11 cellular contexts compared by ENCODE assay signal in the genomic region with DNA sequence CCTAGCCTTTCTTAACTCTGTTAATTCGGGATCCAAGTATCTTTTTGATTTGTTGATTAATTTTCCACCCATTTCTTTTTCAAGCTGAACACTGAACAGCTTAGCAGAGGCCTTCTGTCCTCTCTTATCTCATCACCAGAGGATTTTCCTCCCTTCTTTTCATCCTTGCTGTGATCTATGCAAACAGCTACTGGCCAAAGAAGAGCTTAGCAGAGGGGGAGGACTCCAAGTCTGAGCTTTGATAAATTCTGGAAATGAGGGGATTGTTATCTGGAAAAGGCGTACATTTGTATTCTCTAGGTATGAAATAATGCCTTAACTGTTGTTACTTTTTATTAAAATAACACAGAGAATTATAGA. TPM values are rescaled to one million over a fixed set of nuclear protein-coding genes. Genes with fewer than 3 reads are reported as not detected.
DNase-seq lines count a peak whose midpoint lies in the region; ATAC-seq and TF ChIP-seq lines count a peak whose summit lies in the region.
"Had no signal": no experiment of that assay in that cellular context is flagged by ENCODE, and none has a peak within 500 bp of the region (broad histone marks: within the 10 kb centered on the region; RNA-seq: fewer than 3 reads in every experiment).

No MANE protein-coding gene starts in this region.

- no peak overlapping the region for H3K4me2 ChIP-seq in H9 (ENCODE audit: insufficient read depth, insufficient read length, low read length)

- H2AK5ac ChIP-seq in H9 (ENCODE audit: insufficient read length, low read length): no peak overlapping the region

- H3K4ac ChIP-seq in H9 (ENCODE audit: low read depth, low read length): no peak overlapping the region

- no peak overlapping the region for H4K5ac ChIP-seq in H9 (ENCODE audit: insufficient read length, low read depth, low read length)

- no peak overlapping the region for H2BK15ac ChIP-seq in H9 (ENCODE audit: low read depth, low read length)

- H4K8ac ChIP-seq in H9 (replicated peaks; ENCODE audit: insufficient read length, low read depth, low read length): no peak overlapping the region

- H4K20me1 ChIP-seq in H9 (ENCODE audit: control insufficient read depth, insufficient read depth, insufficient read length): no peaks in the 10 kb centered on the region

- no peak overlapping the region for H3T11ph ChIP-seq in H9 (ENCODE audit: low read length)

- peaks cover 0 to 17% (median 13%) of the 10 kb centered on the region in 3 experiments; a peak in 5 of 7 replicates for H3K36me3 Mint-ChIP-seq in H9 (ENCODE audit: insufficient read depth in 1 of 3, low read depth in 3 of 3)
- peaks cover 4% of the 10 kb centered on the region for H3K36me3 Mint-ChIP-seq in activated naive CD8-positive, alpha-beta T cell
- peaks cover 0 to 9% (median 6%) of the 10 kb centered on the region in 3 donors for H3K36me3 Mint-ChIP-seq in naive thymus-derived CD8-positive, alpha-beta T cell

- no peaks in the 10 kb centered on the region; the same call in 1 of the 2 replicates for H3K79me2 ChIP-seq in H9 (ENCODE audit: insufficient read depth, low read length)

- no peak overlapping the region for H3K56ac ChIP-seq in H9 (ENCODE audit: insufficient read length, low read depth, low read length)

- no peaks in the 10 kb centered on the region for H3K27me3 ChIP-seq in H9 (ENCODE audit: insufficient read depth, low read length)

- no peak overlapping the region for H2AFZ ChIP-seq in H9 (ENCODE audit: low read length)

- H2BK5ac ChIP-seq in H9 (ENCODE audit: insufficient read length, low read length): no peak overlapping the region

- no peak overlapping the region for H2BK12ac ChIP-seq in H9 (ENCODE audit: insufficient read length, low read depth, low read length)

- no peaks in the 10 kb centered on the region; the same call in 1 of the 2 replicates for H3K4me1 ChIP-seq in H9 (ENCODE audit: insufficient read depth, low read length)

- no peak overlapping the region for H4K91ac ChIP-seq in H9 (ENCODE audit: insufficient read length, low read depth, low read length)

- no peaks in the 10 kb centered on the region for H3K9me3 ChIP-seq in H9 (ENCODE audit: control insufficient read depth, low read depth, low read length)
- H3K9me3 ChIP-seq: mucosa of descending colon had no signal

- peak; percentile 12 to 13 for ATAC-seq in naive thymus-derived CD8-positive, alpha-beta T cell

- H3K23me2 ChIP-seq in H9 (ENCODE audit: insufficient read length, low read depth, low read length, poor library complexity, severe bottlenecking): no peaks in the 10 kb centered on the region

- no peak overlapping the region for H2BK20ac ChIP-seq in H9 (ENCODE audit: low read depth, low read length, poor library complexity, severe bottlenecking)

- H3K27ac ChIP-seq in H9 (ENCODE audit: insufficient read length, low read depth, low read length): no peak overlapping the region

- no peak for TF ChIP-seq CTCF in H9 (conservative IDR thresholded peaks at IDR 0.05)

- H2BK120ac ChIP-seq in H9 (ENCODE audit: low read depth, low read length, poor library complexity, severe bottlenecking): no peak overlapping the region

- no peak overlapping the region for H3K18ac ChIP-seq in H9 (ENCODE audit: insufficient read length, low read depth, low read length)

- no peak overlapping the region for H3K9ac ChIP-seq in H9 (ENCODE audit: extremely low read depth, insufficient read length, low read length)

- no peak overlapping the region for H3K4me3 Mint-ChIP-seq in H9
- H3K4me3 Mint-ChIP-seq in activated naive CD8-positive, alpha-beta T cell: peak overlapping the region; percentile 52
- H3K4me3 Mint-ChIP-seq in naive thymus-derived CD8-positive, alpha-beta T cell: peak overlapping the region; percentile 8 to 87 (median 74)

- peak overlapping the region; percentile 50 to 88 (median 69); a peak in 6 of 7 replicates for H3K27ac Mint-ChIP-seq in H9
- H3K27ac Mint-ChIP-seq in activated naive CD8-positive, alpha-beta T cell: peak overlapping the region; percentile 72
- peak overlapping the region; percentile 83 to 97 (median 93) for H3K27ac Mint-ChIP-seq in naive thymus-derived CD8-positive, alpha-beta T cell

- no CpG with 5 or more reads among the region's 2 CpGs for WGBS in H9 (ENCODE audit: extremely low coverage, insufficient read length, low lambda C conversion rate)

- no peak overlapping the region for H3K14ac ChIP-seq in H9 (ENCODE audit: insufficient read depth, low read length)

- H3K27me3 Mint-ChIP-seq in H9 (ENCODE audit: low read depth): no peaks in the 10 kb centered on the region
- H3K27me3 Mint-ChIP-seq in activated naive CD8-positive, alpha-beta T cell: no peaks in the 10 kb centered on the region
- H3K27me3 Mint-ChIP-seq in naive thymus-derived CD8-positive, alpha-beta T cell: no peaks in the 10 kb centered on the region

- peaks cover 2% of the 10 kb centered on the region for H3K79me1 ChIP-seq in H9 (ENCODE audit: insufficient read depth, low read depth, low read length, poor library complexity, severe bottlenecking)

- H3K9me3 Mint-ChIP-seq in H9: peaks cover 0 to 7% of the 10 kb centered on the region in 2 experiments; a peak in 2 of 5 replicates
- H3K9me3 Mint-ChIP-seq in activated naive CD8-positive, alpha-beta T cell (ENCODE audit: low read depth): no peaks in the 10 kb centered on the region
- no peaks in the 10 kb centered on the region for H3K9me3 Mint-ChIP-seq in naive thymus-derived CD8-positive, alpha-beta T cell

- no peak overlapping the region for H3K23ac ChIP-seq in H9 (ENCODE audit: insufficient read length, low read depth, low read length)

- POLR2A ChIA-PET in naive thymus-derived CD8-positive, alpha-beta T cell (lab: Charles Lee): interaction anchor here (0.8 to 6.7 kb wide), 4 partner anchors 10 to 33 kb away, joined by 3 to 131 read pairs (median 3); a partner anchor contains a TSS

- DNase-seq in D341Med (ENCODE audit: low spot score) (peak; percentile 24), H9 (no peak), UCSD-AML1 (lab: John Stamatoyannopoulos, UW; ENCODE audit: unreplicated experiment) (no peak), OCI-M2 (lab: John Stamatoyannopoulos, UW; ENCODE audit: unreplicated experiment) (no peak), SKM-1 treated with dmso at 0.1 percent for 144 hours (lab: John Stamatoyannopoulos, UW; ENCODE audit: unreplicated experiment) (no peak)
- DNase-seq in naive thymus-derived CD8-positive, alpha-beta T cell: no peak
- DNase-seq: Calu3, MV-4-11, NCI-H524 treated with DMSO at 0.1 percent for 48 hours had no signal

- peaks cover 19 to 25% of the 10 kb centered on the region in 2 experiments for H3K4me1 Mint-ChIP-seq in H9
- H3K4me1 Mint-ChIP-seq in activated naive CD8-positive, alpha-beta T cell (ENCODE audit: low read depth): peaks cover 58% of the 10 kb centered on the region
- peaks cover 18 to 66% (median 50%) of the 10 kb centered on the region in 4 donors for H3K4me1 Mint-ChIP-seq in naive thymus-derived CD8-positive, alpha-beta T cell

RNA-seq across cellular contexts. Expression of a gene that starts 13.4 kb away (rescaled TPM):
- total RNA-seq in H9 (2021): 22.1 and 24.1 TPM in 2 replicates
- 10 to 100 TPM; 15.6 to 18.5 TPM for total RNA-seq in naive thymus-derived CD8-positive, alpha-beta T cell
- 10 to 100 TPM in 2 of 3 donors, 1 to 10 TPM in 1; 8.9 to 22.5 (median 15.8) TPM for polyA plus RNA-seq in naive thymus-derived CD8-positive, alpha-beta T cell

RNA-seq across cellular contexts. Expression of a gene that starts 13.7 kb away (rescaled TPM):
- total RNA-seq in H9 (2021): 34.2 and 38.8 TPM in 2 replicates
- 1 to 10 TPM; 4.8 to 7.8 TPM for total RNA-seq in naive thymus-derived CD8-positive, alpha-beta T cell
- 1 to 10 TPM; 1.7 to 2.9 (median 1.9) TPM for polyA plus RNA-seq in naive thymus-derived CD8-positive, alpha-beta T cell

Comparison
In these comparisons a context has a peak if more than half of its experiments do, and no peak if none do; other contexts are left out.
1. H3K4me3 Mint-ChIP-seq: peak in activated naive CD8-positive, alpha-beta T cell (single experiment) and naive thymus-derived CD8-positive, alpha-beta T cell (10 of 10); none in H9 (0 of 2).
2. Peak in every context shown above with its lines, with median percentiles within 50 percentile points of each other: H3K27ac Mint-ChIP-seq.